ENCODE assay signal across 9 cellular contexts in genomic region chrX:136268051-136269048, GRCh38. TPM values are rescaled to one million over a fixed set of nuclear protein-coding genes. Genes with fewer than 3 reads are reported as not detected.
DNase-seq lines count a peak whose midpoint lies in the region; ATAC-seq, FAIRE-seq and TF ChIP-seq lines count a peak whose summit lies in the region.
"Had no signal": no experiment of that assay in that cellular context is flagged by ENCODE, and none has a peak within 500 bp of the region (broad histone marks: within the 10 kb centered on the region; RNA-seq: fewer than 3 reads in every experiment).

No MANE protein-coding gene starts in this region.

- no peaks in the 10 kb centered on the region for H4K20me1 ChIP-seq in astrocyte (ENCODE audit: insufficient read depth, low read length)

- DNase-seq in BJ (ENCODE audit: low read depth) (no peak), SW 1271 (lab: John Stamatoyannopoulos, UW) (peak; percentile 0 to 44), astrocyte (ENCODE audit: low read depth) (no peak), kidney (no peak)
- DNase-seq in Jurkat, Clone E6-1 (ENCODE audit: low read depth, low spot score): peak; percentile 41
- DNase-seq in stimulated activated CD8-positive, alpha-beta memory T cell treated with anti-CD3 and anti-CD28 coated beads, Interleukin-12 subunit alpha, Interleukin-12 subunit beta, amount 100 ng/mL, for 1 hour (ENCODE audit: low read depth): peak; percentile 20

- ATAC-seq in GM18909 (IDR thresholded peaks at IDR 0.05; ENCODE audit: poor library complexity, unreplicated experiment) (peak; percentile 72), HG03280 (IDR thresholded peaks at IDR 0.05; ENCODE audit: unreplicated experiment) (no peak)

- TF ChIP-seq CTCF in BJ (IDR thresholded peaks at IDR 0.05; ENCODE audit: insufficient read depth, low read depth, low read length) (peak; percentile 69), astrocyte (IDR thresholded peaks at IDR 0.05; ENCODE audit: insufficient read depth, low read depth, low read length) (peak; percentile 61), kidney (IDR thresholded peaks at IDR 0.05; ENCODE audit: borderline replicate concordance, extremely low read depth, insufficient read depth) (peak; percentile 62)

- intact Hi-C loops in kidney (cut with DNase I): no loop called here

- H3K9me3 ChIP-seq in astrocyte (ENCODE audit: insufficient read depth, low read depth, low read length) (no peaks in the 10 kb centered on the region), kidney (ENCODE audit: control insufficient read depth in 1 of 2, low read length in 2 of 2) (no peaks in the 10 kb centered on the region)

- no peaks in the 10 kb centered on the region for H3K79me2 ChIP-seq in astrocyte (ENCODE audit: insufficient read depth, low read length)

- H3K9ac ChIP-seq in astrocyte (ENCODE audit: low read length) (no peak overlapping the region), kidney (ENCODE audit: low read length in 2 of 2) (no peak overlapping the region)

- H3K27me3 ChIP-seq in BJ (ENCODE audit: control insufficient read depth, insufficient read depth, low read length) (no peaks in the 10 kb centered on the region), astrocyte (ENCODE audit: insufficient read depth, low read length) (no peaks in the 10 kb centered on the region)

- no peaks in the 10 kb centered on the region for H3K27me3 Mint-ChIP-seq in astrocyte (ENCODE audit: low read depth, unreplicated experiment)

- H3K36me3 ChIP-seq in BJ (ENCODE audit: control insufficient read depth, insufficient read depth, low read length) (no peaks in the 10 kb centered on the region), astrocyte (ENCODE audit: insufficient read depth, low read length) (no peaks in the 10 kb centered on the region), kidney (ENCODE audit: control insufficient read depth in 1 of 2, insufficient read depth in 2 of 2, low read length in 2 of 2) (no peaks in the 10 kb centered on the region)

- no peak overlapping the region for H3K4me2 ChIP-seq in astrocyte (ENCODE audit: low read length)

- H2AFZ ChIP-seq in astrocyte (ENCODE audit: low read depth, low read length): no peak overlapping the region

- H3K4me1 ChIP-seq in astrocyte (ENCODE audit: insufficient read depth, low read length) (no peaks in the 10 kb centered on the region), kidney (ENCODE audit: control insufficient read depth in 1 of 2, insufficient read depth in 1 of 2, low read depth in 1 of 2, low read length in 2 of 2) (no peaks in the 10 kb centered on the region)

- no peaks in the 10 kb centered on the region for H3K36me3 Mint-ChIP-seq in astrocyte (ENCODE audit: low read depth, unreplicated experiment)

- peaks cover under 1% of the 10 kb centered on the region for H3K4me1 Mint-ChIP-seq in astrocyte (ENCODE audit: low read depth, unreplicated experiment)

- no peaks in the 10 kb centered on the region for H3K9me3 Mint-ChIP-seq in astrocyte (ENCODE audit: unreplicated experiment)

- POLR2A ChIA-PET in BJ (lab: Charles Lee): interaction anchor here (0.7 kb wide), 1 partner anchor 88 kb away, joined by 3 read pairs; no protein-coding TSS in a partner anchor

- no peak overlapping the region for H3K27ac Mint-ChIP-seq in astrocyte (ENCODE audit: unreplicated experiment)

- no peak overlapping the region for H3K4me3 Mint-ChIP-seq in astrocyte (ENCODE audit: unreplicated experiment)

- FAIRE-seq in astrocyte (lab: Jason Lieb, UNC) (peak; percentile 92), kidney (lab: Jason Lieb, UNC) (peak; percentile 87)

- CTCF ChIA-PET in BJ (lab: Yijun Ruan, JAX): interaction anchor here (0.6 to 4.3 kb wide), 18 partner anchors 9 to 581 kb away, joined by 3 to 34 read pairs (median 5); no protein-coding TSS in a partner anchor

- no peak overlapping the region for H3K4me3 ChIP-seq in BJ (ENCODE audit: low read depth, low read length)
- no peak overlapping the region for H3K4me3 ChIP-seq in Jurkat, Clone E6-1 (ENCODE audit: low read length)
- no peak overlapping the region for H3K4me3 ChIP-seq in astrocyte (ENCODE audit: insufficient read depth, low read depth, low read length)
- no peak overlapping the region for H3K4me3 ChIP-seq in kidney (ENCODE audit: low read length in 2 of 2)

- H3K27ac ChIP-seq in astrocyte (ENCODE audit: low read depth, low read length) (no peak overlapping the region), kidney (ENCODE audit: low read depth in 2 of 2, low read length in 2 of 2) (no peak overlapping the region)

RNA-seq across cellular contexts. Expression of gene MAP7D3, which starts 17.1 kb away (rescaled TPM):
- polyA plus RNA-seq in BJ (2011; rRNA removed) (15.7 and 17.5 TPM in 2 replicates), kidney (ENCODE audit: insufficient read depth, low read depth, low replicate concordance) (5.7 TPM)
- polyA minus RNA-seq in BJ (2011; rRNA and poly(A)+ RNA removed): 13.1 and 13.3 TPM in 2 replicates
- polyA plus RNA-seq in Jurkat, Clone E6-1 (2012; ENCODE audit: insufficient read depth, insufficient read length): 22.9 TPM
- total RNA-seq in astrocyte (15.0 and 19.4 TPM in 2 replicates), kidney (13.9 TPM)

RNA-seq across cellular contexts. Expression of gene ADGRG4, which starts 32.4 kb away (rescaled TPM):
- polyA plus RNA-seq in BJ (2011; rRNA removed): 0.01 TPM in 2 replicates
- polyA minus RNA-seq in BJ (2011; rRNA and poly(A)+ RNA removed): under 0.01 TPM in 1 of 2 replicates, not detected in the other
- not detected for polyA plus RNA-seq in Jurkat, Clone E6-1 (2012; ENCODE audit: insufficient read depth, insufficient read length)
- total RNA-seq in astrocyte: 0.14 and 0.19 TPM in 2 replicates
- 0.13 TPM for total RNA-seq in kidney
- polyA plus RNA-seq in kidney (ENCODE audit: insufficient read depth, low read depth, low replicate concordance): not detected
- total RNA-seq: LHCN-M2 had no signal

Comparison
In these comparisons a context has a peak if more than half of its experiments do, and no peak if none do; other contexts are left out.
1. DNase-seq: peak in Jurkat, Clone E6-1 (single experiment), SW 1271 (2 of 2) and stimulated activated CD8-positive, alpha-beta memory T cell treated with anti-CD3 and anti-CD28 coated beads, Interleukin-12 subunit alpha, Interleukin-12 subunit beta, amount 100 ng/mL, for 1 hour (single experiment); none in BJ (single experiment), astrocyte (single experiment) and kidney (single experiment).
2. Peak in every context shown above with its lines, with median percentiles within 50 percentile points of each other: CTCF ChIP-seq.